1 cellular context compared by ENCODE assay signal in the genomic region with DNA sequence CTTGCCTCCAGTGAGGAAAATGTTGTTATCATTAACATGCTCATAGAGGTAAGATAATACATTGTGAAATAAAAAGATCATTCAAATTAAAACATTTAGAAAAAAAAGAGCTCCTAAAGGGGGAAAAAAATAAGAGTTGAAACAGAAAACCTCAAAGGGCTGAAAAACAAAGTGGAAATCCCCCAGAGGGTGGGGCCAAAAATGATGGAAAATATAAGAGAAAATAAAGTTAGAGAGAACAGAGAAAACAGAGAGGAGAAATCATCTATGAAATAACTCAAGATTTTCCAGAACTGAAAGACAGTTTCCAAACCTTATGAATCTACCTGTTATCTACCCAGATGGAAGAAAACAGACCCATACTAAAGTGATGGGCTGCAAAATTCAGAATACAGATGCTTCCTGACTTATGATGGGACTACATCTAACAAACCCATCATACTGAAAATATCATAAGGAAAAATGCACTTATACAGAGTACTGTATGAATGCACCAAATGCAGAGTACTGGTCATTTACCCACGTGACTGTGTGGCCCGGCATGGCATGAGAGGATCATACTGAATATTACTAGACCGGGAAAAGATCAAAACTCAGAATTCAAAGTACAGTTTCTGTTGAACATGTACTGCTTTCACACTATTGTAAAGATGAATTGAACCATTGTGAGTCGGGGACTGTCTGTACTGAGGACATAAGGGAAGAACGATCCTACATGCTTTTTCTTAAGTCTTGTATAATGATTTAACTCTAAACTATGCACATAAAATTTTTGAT.
TF ChIP-seq lines count a peak whose summit lies in the region.

No MANE protein-coding gene starts in this region.

TF ChIP-seq in GM23338, 12 proteins besides CTCF, POLR2A, EP300 and RAD21 (continued from another document):
- TF ChIP-seq, protein P1, sequence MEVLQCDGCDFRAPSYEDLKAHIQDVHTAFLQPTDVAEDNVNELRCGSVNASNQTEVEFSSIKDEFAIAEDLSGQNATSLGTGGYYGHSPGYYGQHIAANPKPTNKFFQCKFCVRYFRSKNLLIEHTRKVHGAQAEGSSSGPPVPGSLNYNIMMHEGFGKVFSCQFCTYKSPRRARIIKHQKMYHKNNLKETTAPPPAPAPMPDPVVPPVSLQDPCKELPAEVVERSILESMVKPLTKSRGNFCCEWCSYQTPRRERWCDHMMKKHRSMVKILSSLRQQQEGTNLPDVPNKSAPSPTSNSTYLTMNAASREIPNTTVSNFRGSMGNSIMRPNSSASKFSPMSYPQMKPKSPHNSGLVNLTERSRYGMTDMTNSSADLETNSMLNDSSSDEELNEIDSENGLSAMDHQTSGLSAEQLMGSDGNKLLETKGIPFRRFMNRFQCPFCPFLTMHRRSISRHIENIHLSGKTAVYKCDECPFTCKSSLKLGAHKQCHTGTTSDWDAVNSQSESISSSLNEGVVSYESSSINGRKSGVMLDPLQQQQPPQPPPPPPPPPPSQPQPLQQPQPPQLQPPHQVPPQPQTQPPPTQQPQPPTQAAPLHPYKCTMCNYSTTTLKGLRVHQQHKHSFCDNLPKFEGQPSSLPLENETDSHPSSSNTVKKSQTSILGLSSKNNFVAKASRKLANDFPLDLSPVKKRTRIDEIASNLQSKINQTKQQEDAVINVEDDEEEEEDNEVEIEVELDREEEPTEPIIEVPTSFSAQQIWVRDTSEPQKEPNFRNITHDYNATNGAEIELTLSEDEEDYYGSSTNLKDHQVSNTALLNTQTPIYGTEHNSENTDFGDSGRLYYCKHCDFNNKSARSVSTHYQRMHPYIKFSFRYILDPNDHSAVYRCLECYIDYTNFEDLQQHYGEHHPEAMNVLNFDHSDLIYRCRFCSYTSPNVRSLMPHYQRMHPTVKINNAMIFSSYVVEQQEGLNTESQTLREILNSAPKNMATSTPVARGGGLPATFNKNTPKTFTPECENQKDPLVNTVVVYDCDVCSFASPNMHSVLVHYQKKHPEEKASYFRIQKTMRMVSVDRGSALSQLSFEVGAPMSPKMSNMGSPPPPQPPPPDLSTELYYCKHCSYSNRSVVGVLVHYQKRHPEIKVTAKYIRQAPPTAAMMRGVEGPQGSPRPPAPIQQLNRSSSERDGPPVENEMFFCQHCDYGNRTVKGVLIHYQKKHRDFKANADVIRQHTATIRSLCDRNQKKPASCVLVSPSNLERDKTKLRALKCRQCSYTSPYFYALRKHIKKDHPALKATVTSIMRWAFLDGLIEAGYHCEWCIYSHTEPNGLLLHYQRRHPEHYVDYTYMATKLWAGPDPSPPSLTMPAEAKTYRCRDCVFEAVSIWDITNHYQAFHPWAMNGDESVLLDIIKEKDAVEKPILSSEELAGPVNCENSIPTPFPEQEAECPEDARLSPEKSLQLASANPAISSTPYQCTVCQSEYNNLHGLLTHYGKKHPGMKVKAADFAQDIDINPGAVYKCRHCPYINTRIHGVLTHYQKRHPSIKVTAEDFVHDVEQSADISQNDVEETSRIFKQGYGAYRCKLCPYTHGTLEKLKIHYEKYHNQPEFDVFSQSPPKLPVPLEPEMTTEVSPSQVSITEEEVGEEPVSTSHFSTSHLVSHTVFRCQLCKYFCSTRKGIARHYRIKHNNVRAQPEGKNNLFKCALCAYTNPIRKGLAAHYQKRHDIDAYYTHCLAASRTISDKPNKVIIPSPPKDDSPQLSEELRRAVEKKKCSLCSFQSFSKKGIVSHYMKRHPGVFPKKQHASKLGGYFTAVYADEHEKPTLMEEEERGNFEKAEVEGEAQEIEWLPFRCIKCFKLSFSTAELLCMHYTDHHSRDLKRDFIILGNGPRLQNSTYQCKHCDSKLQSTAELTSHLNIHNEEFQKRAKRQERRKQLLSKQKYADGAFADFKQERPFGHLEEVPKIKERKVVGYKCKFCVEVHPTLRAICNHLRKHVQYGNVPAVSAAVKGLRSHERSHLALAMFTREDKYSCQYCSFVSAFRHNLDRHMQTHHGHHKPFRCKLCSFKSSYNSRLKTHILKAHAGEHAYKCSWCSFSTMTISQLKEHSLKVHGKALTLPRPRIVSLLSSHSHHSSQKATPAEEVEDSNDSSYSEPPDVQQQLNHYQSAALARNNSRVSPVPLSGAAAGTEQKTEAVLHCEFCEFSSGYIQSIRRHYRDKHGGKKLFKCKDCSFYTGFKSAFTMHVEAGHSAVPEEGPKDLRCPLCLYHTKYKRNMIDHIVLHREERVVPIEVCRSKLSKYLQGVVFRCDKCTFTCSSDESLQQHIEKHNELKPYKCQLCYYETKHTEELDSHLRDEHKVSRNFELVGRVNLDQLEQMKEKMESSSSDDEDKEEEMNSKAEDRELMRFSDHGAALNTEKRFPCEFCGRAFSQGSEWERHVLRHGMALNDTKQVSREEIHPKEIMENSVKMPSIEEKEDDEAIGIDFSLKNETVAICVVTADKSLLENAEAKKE (CRISPR knock-in tag; IDR thresholded peaks at IDR 0.05): no peak
- no peak for TF ChIP-seq JUNB (IDR thresholded peaks at IDR 0.05; ENCODE audit: unreplicated experiment)
TF ChIP-seq in GM23338: peak in this region for 0.
